1 cellular context compared by ENCODE assay signal in the genomic region with DNA sequence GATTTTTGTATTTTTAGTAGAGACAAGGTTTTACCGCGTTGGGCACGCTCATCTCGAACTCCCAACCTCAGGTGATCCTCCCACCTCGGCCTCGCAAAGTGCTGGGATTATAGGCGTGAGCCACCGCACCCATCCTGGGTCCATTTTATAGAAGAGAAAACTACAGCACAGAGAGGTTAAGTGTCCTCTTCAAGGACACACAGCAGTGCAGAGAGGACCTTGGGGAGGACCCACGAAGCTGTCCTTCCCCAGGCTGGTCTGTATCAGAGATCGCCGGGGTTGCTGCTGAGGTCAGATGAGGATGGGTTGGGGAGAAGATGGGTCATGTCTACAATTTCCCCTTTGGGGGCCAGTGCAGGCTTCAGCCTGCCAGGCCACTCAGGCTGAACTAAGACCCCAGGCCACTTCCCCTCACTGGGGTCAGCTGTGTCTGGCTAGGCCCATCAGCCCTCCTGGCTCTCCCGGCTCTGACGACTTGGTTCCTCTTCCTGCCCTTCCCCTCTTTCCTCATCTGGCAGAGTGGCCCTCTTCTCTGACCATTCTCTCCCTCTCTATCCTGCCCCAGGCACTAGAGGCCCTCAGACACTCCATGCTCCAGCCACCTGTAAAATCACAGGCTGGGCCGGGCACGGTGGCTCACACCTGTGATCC.
A peak's percentile ranks its signal among the peaks of the same experiment; 100 is the strongest.
TF ChIP-seq lines count a peak whose summit lies in the region.

No MANE protein-coding gene starts in this region.

TF ChIP-seq in K562, 482 proteins besides CTCF, POLR2A, EP300 and RAD21 (continued from another document):
- TF ChIP-seq, protein P1, sequence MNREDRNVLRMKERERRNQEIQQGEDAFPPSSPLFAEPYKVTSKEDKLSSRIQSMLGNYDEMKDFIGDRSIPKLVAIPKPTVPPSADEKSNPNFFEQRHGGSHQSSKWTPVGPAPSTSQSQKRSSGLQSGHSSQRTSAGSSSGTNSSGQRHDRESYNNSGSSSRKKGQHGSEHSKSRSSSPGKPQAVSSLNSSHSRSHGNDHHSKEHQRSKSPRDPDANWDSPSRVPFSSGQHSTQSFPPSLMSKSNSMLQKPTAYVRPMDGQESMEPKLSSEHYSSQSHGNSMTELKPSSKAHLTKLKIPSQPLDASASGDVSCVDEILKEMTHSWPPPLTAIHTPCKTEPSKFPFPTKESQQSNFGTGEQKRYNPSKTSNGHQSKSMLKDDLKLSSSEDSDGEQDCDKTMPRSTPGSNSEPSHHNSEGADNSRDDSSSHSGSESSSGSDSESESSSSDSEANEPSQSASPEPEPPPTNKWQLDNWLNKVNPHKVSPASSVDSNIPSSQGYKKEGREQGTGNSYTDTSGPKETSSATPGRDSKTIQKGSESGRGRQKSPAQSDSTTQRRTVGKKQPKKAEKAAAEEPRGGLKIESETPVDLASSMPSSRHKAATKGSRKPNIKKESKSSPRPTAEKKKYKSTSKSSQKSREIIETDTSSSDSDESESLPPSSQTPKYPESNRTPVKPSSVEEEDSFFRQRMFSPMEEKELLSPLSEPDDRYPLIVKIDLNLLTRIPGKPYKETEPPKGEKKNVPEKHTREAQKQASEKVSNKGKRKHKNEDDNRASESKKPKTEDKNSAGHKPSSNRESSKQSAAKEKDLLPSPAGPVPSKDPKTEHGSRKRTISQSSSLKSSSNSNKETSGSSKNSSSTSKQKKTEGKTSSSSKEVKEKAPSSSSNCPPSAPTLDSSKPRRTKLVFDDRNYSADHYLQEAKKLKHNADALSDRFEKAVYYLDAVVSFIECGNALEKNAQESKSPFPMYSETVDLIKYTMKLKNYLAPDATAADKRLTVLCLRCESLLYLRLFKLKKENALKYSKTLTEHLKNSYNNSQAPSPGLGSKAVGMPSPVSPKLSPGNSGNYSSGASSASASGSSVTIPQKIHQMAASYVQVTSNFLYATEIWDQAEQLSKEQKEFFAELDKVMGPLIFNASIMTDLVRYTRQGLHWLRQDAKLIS (CRISPR knock-in tag; IDR thresholded peaks at IDR 0.05): no peak
- TF ChIP-seq BCOR (IDR thresholded peaks at IDR 0.05) (peak; percentile 67; the same call in 1 of the 2 replicates), NFIC (IDR thresholded peaks at IDR 0.05) (no peak), SMARCA5 (IDR thresholded peaks at IDR 0.05) (0 out of 2 replicates have a peak, but pooled peaks have one; percentile 32), TAF7 (tag; IDR thresholded peaks at IDR 0.05) (no peak), RBM25 (IDR thresholded peaks at IDR 0.05; ENCODE audit: low read depth, low read length, severe bottlenecking) (peak; percentile 81), NRF1 (conservative IDR thresholded peaks at IDR 0.05 in 1 of 2, IDR thresholded peaks at IDR 0.05 in 1 of 2) (no peak), CHD1 (IDR thresholded peaks at IDR 0.05; ENCODE audit: low read length) (no peak), KDM1A (IDR thresholded peaks at IDR 0.05) (0 out of 4 replicates have a peak, but pooled peaks of 1 of the 2 experiments have one; percentile 23), JUND (IDR thresholded peaks at IDR 0.05; ENCODE audit: borderline replicate concordance, low read depth, low read length) (no peak), JUND (tag; IDR thresholded peaks at IDR 0.05; ENCODE audit: borderline replicate concordance, low read depth, low read length) (no peak), EHMT2 (IDR thresholded peaks at IDR 0.05) (no peak), CBX1 (IDR thresholded peaks at IDR 0.05; ENCODE audit: low read depth) (peak; percentile 39; the same call in 1 of the 2 replicates)
- TF ChIP-seq, protein P2, sequence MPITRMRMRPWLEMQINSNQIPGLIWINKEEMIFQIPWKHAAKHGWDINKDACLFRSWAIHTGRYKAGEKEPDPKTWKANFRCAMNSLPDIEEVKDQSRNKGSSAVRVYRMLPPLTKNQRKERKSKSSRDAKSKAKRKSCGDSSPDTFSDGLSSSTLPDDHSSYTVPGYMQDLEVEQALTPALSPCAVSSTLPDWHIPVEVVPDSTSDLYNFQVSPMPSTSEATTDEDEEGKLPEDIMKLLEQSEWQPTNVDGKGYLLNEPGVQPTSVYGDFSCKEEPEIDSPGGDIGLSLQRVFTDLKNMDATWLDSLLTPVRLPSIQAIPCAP (CRISPR knock-in tag; IDR thresholded peaks at IDR 0.05; ENCODE audit: borderline replicate concordance): no peak
- TF ChIP-seq, protein P3, sequence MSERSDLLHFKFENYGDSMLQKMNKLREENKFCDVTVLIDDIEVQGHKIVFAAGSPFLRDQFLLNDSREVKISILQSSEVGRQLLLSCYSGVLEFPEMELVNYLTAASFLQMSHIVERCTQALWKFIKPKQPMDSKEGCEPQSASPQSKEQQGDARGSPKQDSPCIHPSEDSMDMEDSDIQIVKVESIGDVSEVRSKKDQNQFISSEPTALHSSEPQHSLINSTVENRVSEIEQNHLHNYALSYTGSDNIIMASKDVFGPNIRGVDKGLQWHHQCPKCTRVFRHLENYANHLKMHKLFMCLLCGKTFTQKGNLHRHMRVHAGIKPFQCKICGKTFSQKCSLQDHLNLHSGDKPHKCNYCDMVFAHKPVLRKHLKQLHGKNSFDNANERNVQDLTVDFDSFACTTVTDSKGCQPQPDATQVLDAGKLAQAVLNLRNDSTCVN (CRISPR knock-in tag; IDR thresholded peaks at IDR 0.05): no peak
- TF ChIP-seq, protein P4, sequence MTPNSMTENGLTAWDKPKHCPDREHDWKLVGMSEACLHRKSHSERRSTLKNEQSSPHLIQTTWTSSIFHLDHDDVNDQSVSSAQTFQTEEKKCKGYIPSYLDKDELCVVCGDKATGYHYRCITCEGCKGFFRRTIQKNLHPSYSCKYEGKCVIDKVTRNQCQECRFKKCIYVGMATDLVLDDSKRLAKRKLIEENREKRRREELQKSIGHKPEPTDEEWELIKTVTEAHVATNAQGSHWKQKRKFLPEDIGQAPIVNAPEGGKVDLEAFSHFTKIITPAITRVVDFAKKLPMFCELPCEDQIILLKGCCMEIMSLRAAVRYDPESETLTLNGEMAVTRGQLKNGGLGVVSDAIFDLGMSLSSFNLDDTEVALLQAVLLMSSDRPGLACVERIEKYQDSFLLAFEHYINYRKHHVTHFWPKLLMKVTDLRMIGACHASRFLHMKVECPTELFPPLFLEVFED (CRISPR knock-in tag; conservative IDR thresholded peaks at IDR 0.05): no peak
- TF ChIP-seq, protein P5, sequence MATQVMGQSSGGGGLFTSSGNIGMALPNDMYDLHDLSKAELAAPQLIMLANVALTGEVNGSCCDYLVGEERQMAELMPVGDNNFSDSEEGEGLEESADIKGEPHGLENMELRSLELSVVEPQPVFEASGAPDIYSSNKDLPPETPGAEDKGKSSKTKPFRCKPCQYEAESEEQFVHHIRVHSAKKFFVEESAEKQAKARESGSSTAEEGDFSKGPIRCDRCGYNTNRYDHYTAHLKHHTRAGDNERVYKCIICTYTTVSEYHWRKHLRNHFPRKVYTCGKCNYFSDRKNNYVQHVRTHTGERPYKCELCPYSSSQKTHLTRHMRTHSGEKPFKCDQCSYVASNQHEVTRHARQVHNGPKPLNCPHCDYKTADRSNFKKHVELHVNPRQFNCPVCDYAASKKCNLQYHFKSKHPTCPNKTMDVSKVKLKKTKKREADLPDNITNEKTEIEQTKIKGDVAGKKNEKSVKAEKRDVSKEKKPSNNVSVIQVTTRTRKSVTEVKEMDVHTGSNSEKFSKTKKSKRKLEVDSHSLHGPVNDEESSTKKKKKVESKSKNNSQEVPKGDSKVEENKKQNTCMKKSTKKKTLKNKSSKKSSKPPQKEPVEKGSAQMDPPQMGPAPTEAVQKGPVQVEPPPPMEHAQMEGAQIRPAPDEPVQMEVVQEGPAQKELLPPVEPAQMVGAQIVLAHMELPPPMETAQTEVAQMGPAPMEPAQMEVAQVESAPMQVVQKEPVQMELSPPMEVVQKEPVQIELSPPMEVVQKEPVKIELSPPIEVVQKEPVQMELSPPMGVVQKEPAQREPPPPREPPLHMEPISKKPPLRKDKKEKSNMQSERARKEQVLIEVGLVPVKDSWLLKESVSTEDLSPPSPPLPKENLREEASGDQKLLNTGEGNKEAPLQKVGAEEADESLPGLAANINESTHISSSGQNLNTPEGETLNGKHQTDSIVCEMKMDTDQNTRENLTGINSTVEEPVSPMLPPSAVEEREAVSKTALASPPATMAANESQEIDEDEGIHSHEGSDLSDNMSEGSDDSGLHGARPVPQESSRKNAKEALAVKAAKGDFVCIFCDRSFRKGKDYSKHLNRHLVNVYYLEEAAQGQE (CRISPR knock-in tag; IDR thresholded peaks at IDR 0.05; ENCODE audit: low read depth): no peak
